ENCODE assay signal across 21 cellular contexts in genomic region chr6:22764521-22764920, GRCh38.
DNase-seq lines count a peak whose midpoint lies in the region; TF ChIP-seq lines count a peak whose summit lies in the region.
"Had no signal": no experiment of that assay in that cellular context is flagged by ENCODE, and none has a peak within 500 bp of the region (broad histone marks: within the 10 kb centered on the region; RNA-seq: fewer than 3 reads in every experiment).

No MANE protein-coding gene starts in this region.

- peak overlapping the region; percentile 38 for H3K4me2 ChIP-seq in smooth muscle cell

- no peaks in the 10 kb centered on the region for H3K36me3 ChIP-seq in adipocyte (ENCODE audit: control insufficient read depth, insufficient read depth, low read length, severe bottlenecking)
- no peaks in the 10 kb centered on the region for H3K36me3 ChIP-seq in smooth muscle cell (ENCODE audit: low read depth)
- H3K36me3 ChIP-seq: ascending aorta, heart right ventricle, spleen had no signal

- H2AFZ ChIP-seq in smooth muscle cell (ENCODE audit: low read depth) = no peak overlapping the region

- H3K4me1 ChIP-seq in adipocyte (ENCODE audit: control insufficient read depth, insufficient read depth, low read length) (no peaks in the 10 kb centered on the region), smooth muscle cell (ENCODE audit: low read depth) (no peaks in the 10 kb centered on the region)
- H3K4me1 ChIP-seq: ascending aorta, heart right ventricle, psoas muscle, spleen had no signal

- TF ChIP-seq CTCF in fibroblast of mammary gland (conservative IDR thresholded peaks at IDR 0.05; ENCODE audit: control insufficient read depth, insufficient read depth, low read depth, low read length) (no peak), smooth muscle cell (IDR thresholded peaks at IDR 0.05; ENCODE audit: borderline replicate concordance, insufficient read depth, poor library complexity, severe bottlenecking) (no peak), GM10266 (IDR thresholded peaks at IDR 0.05; ENCODE audit: control insufficient read depth, insufficient read depth, low read depth, missing control alignments) (no peak)

- H3K9me3 ChIP-seq in adipocyte (ENCODE audit: control insufficient read depth, low read length) (peaks cover 4% of the 10 kb centered on the region), smooth muscle cell (replicated peaks; ENCODE audit: low read depth) (no peaks in the 10 kb centered on the region)
- H3K9me3 ChIP-seq: ascending aorta, psoas muscle had no signal

- H4K20me1 ChIP-seq in smooth muscle cell (ENCODE audit: low read depth) = no peaks in the 10 kb centered on the region

- H3K27me3 ChIP-seq in adipocyte (replicated peaks; ENCODE audit: control insufficient read depth, insufficient read depth, low read length) (no peaks in the 10 kb centered on the region), smooth muscle cell (ENCODE audit: low read depth) (no peaks in the 10 kb centered on the region)
- H3K27me3 ChIP-seq: ascending aorta, heart right ventricle, spleen had no signal

- H3F3A ChIP-seq in smooth muscle cell (ENCODE audit: low read depth) = peaks cover 13% of the 10 kb centered on the region

- peak overlapping the region; percentile 77 for H3K27ac ChIP-seq in smooth muscle cell (ENCODE audit: low read depth)
- H3K27ac ChIP-seq: ascending aorta, coronary artery, heart right ventricle, psoas muscle, spleen had no signal

- DNase-seq in HT1080 (ENCODE audit: low read depth) = peak; percentile 5
- peak; percentile 20 for DNase-seq in adipocyte (ENCODE audit: low read depth)
- peak; percentile 20 for DNase-seq in fibroblast of mammary gland (ENCODE audit: low read depth)
- no peak for DNase-seq in smooth muscle cell (lab: John Stamatoyannopoulos, UW; ENCODE audit: unreplicated experiment)
- DNase-seq in GM10266 (ENCODE audit: extremely low spot score) = no peak
- no peak for DNase-seq in activated naive CD4-positive, alpha-beta T cell treated with anti-CD3 and anti-CD28 coated beads, Interleukin-2, amount 50 U/mL, for 16 hours
- no peak for DNase-seq in kidney glomerular epithelial cell (lab: John Stamatoyannopoulos, UW)
- DNase-seq: activated CD4-positive, alpha-beta T cell treated with anti-CD3 and anti-CD28 coated beads, Interleukin-2, amount 50 U/mL, for 1 hour; activated CD8-positive, alpha-beta memory T cell treated with anti-CD3 and anti-CD28 coated beads, Interleukin-2, amount 50 U/mL, for 48 hours; AML-193; erythroblast; heart right ventricle; immature natural killer cell; NCI-H1436 treated with DMSO at 0.1 percent for 48 hours; nephron progenitor cell; psoas muscle; spleen; stimulated activated CD8-positive, alpha-beta memory T cell treated with anti-CD3 and anti-CD28 coated beads, Interleukin-4, amount 100 ng/mL, for 48 hours; substantia nigra had no signal

- no peak overlapping the region for H3K4me3 ChIP-seq in adipocyte (ENCODE audit: low read length)
- H3K4me3 ChIP-seq in fibroblast of mammary gland (ENCODE audit: control insufficient read depth, low read depth, low read length) = no peak overlapping the region
- no peak overlapping the region for H3K4me3 ChIP-seq in smooth muscle cell
- H3K4me3 ChIP-seq: ascending aorta, coronary artery, heart right ventricle, psoas muscle, spleen had no signal

- H3K9ac ChIP-seq in adipocyte (ENCODE audit: low read length) = no peak overlapping the region
- no peak overlapping the region for H3K9ac ChIP-seq in smooth muscle cell (ENCODE audit: low read depth)

- no peaks in the 10 kb centered on the region for H3K79me2 ChIP-seq in smooth muscle cell (ENCODE audit: low read depth)

Comparison
In these comparisons a context has a peak if more than half of its experiments do, and no peak if none do; other contexts are left out.
1. DNase-seq: peak in HT1080 (single experiment), adipocyte (single experiment) and fibroblast of mammary gland (single experiment); none in smooth muscle cell (single experiment), GM10266 (single experiment), activated naive CD4-positive, alpha-beta T cell treated with anti-CD3 and anti-CD28 coated beads, Interleukin-2, amount 50 U/mL, for 16 hours (single experiment) and kidney glomerular epithelial cell (single experiment).